Comparison of ENCODE assay signal across 8 cellular contexts in genomic region chr21:41879190-41879998, GRCh38. TPM values are rescaled to one million over a fixed set of nuclear protein-coding genes. Genes with fewer than 3 reads are reported as not detected.
DNase-seq lines count a peak whose midpoint lies in the region; ATAC-seq and TF ChIP-seq lines count a peak whose summit lies in the region.

PRDM15 (minus strand) TSS chr21:41879344; CDS start chr21:41860363, 18,981 bp downstream.

- peaks cover 29% of the 10 kb centered on the region for H4K20me1 ChIP-seq in Karpas-422 (ENCODE audit: insufficient read depth, low read depth, low read length)

- H3K4me1 Mint-ChIP-seq in osteocyte (ENCODE audit: unreplicated experiment) = peaks cover 23% of the 10 kb centered on the region

- H3K36me3 Mint-ChIP-seq in osteocyte (ENCODE audit: unreplicated experiment) = no peaks in the 10 kb centered on the region

- H3K27ac ChIP-seq in Karpas-422 (ENCODE audit: low read length) = no peak within 1 kb of the TSS
- peak within 1 kb of the TSS; percentile 65 to 71 for H3K27ac ChIP-seq in thoracic aorta

- H3K79me2 ChIP-seq in Karpas-422 (ENCODE audit: low read length) = peaks cover 7% of the 10 kb centered on the region

- no peaks in the 10 kb centered on the region for H3K9me3 Mint-ChIP-seq in osteocyte (ENCODE audit: unreplicated experiment)

- no peak for TF ChIP-seq CTCF in osteocyte (IDR thresholded peaks at IDR 0.05)
- TF ChIP-seq CTCF in thoracic aorta (IDR thresholded peaks at IDR 0.05) = no peak

- peak within 1 kb of the TSS; percentile 99; the same call in 1 of the 2 replicates for H2AFZ ChIP-seq in Karpas-422 (ENCODE audit: low read length)

- H3K9ac ChIP-seq in Karpas-422 (ENCODE audit: low read length) = peak within 1 kb of the TSS; percentile 93

- H3K9me2 ChIP-seq in Karpas-422 (replicated peaks; ENCODE audit: insufficient read depth, low read length) = no peaks in the 10 kb centered on the region

- ATAC-seq in GM21825 (IDR thresholded peaks at IDR 0.05; ENCODE audit: unreplicated experiment) (peak; percentile 46), thoracic aorta (ENCODE audit: insufficient number of reproducible peaks, low FRiP score, low read depth) (peak; percentile 68)

- peak within 1 kb of the TSS; percentile 91 for H3K27ac Mint-ChIP-seq in osteocyte (ENCODE audit: unreplicated experiment)

- H3K36me3 ChIP-seq in Karpas-422 (ENCODE audit: insufficient read depth, low read length) (no peaks in the 10 kb centered on the region), thoracic aorta (no peaks in the 10 kb centered on the region)

- DNase-seq in EH (ENCODE audit: low read depth) (peak; percentile 78), Karpas-422 (peak; percentile 92), SKM-1 (lab: John Stamatoyannopoulos, UW; ENCODE audit: unreplicated experiment) (peak; percentile 36), globus pallidus (ENCODE audit: low spot score) (peak; percentile 70), osteocyte (ENCODE audit: extremely low spot score, unreplicated experiment) (peak; percentile 93), thoracic aorta (ENCODE audit: low spot score) (peak; percentile 24)
- peak; percentile 90 for DNase-seq in activated naive CD4-positive, alpha-beta T cell treated with anti-CD3 and anti-CD28 coated beads, Interleukin-2, amount 50 U/mL, for 16 hours

- peak within 1 kb of the TSS; percentile 99 for H3K4me2 ChIP-seq in Karpas-422 (ENCODE audit: low read depth, low read length, poor library complexity, severe bottlenecking)

- no peaks in the 10 kb centered on the region for H3K27me3 ChIP-seq in Karpas-422 (ENCODE audit: low read length)
- H3K27me3 ChIP-seq in thoracic aorta (replicated peaks; ENCODE audit: insufficient read depth) = no peaks in the 10 kb centered on the region

- H3K4me3 Mint-ChIP-seq in osteocyte (ENCODE audit: unreplicated experiment) = peak within 1 kb of the TSS; percentile 82

- H3K27me3 Mint-ChIP-seq in osteocyte (ENCODE audit: unreplicated experiment) = no peaks in the 10 kb centered on the region

- H3K9me3 ChIP-seq in Karpas-422 (ENCODE audit: low read length) (no peaks in the 10 kb centered on the region), thoracic aorta (no peaks in the 10 kb centered on the region)

- H3K4me1 ChIP-seq in Karpas-422 (ENCODE audit: low read length) (peaks cover 24% of the 10 kb centered on the region), thoracic aorta (ENCODE audit: control insufficient read depth in 1 of 2, low read depth in 2 of 2) (peaks cover 3 to 13% of the 10 kb centered on the region in 2 donors)

- H3K4me3 ChIP-seq in Karpas-422 (ENCODE audit: low read length) = peak within 1 kb of the TSS; percentile 94
- H3K4me3 ChIP-seq in thoracic aorta = peak within 1 kb of the TSS; percentile 99

RNA-seq across cellular contexts. Expression of gene PRDM15, which starts in this region (rescaled TPM):
- 3.0 and 14.6 TPM in 2 replicates for total RNA-seq in Karpas-422 (2014; rRNA removed; shearing (Covaris generic); ENCODE audit: low replicate concordance)
- total RNA-seq in osteocyte = 6.6 and 11.4 TPM in 2 replicates
- 10 to 100 TPM in 1 of 2 donors, 1 to 10 TPM in 1; 9.0 to 14.9 TPM for total RNA-seq in thoracic aorta

Comparison
In these comparisons a context has a peak if more than half of its experiments do, and no peak if none do; other contexts are left out.
1. DNase-seq: peak in every context shown above with its lines; median percentile 93 in osteocyte; 92 in Karpas-422; 90 in activated naive CD4-positive, alpha-beta T cell treated with anti-CD3 and anti-CD28 coated beads, Interleukin-2, amount 50 U/mL, for 16 hours; 78 in EH; 70 in globus pallidus; 36 in SKM-1; 24 in thoracic aorta.